In genomic region chr11:502288-503178, GRCh38 we compare ENCODE assay signal across 8 cellular contexts. TPM values are rescaled to one million over a fixed set of nuclear protein-coding genes. Genes with fewer than 3 reads are reported as not detected.
A peak's percentile ranks its signal among the peaks of the same experiment; 100 is the strongest.
DNase-seq lines count a peak whose midpoint lies in the region; ATAC-seq and TF ChIP-seq lines count a peak whose summit lies in the region.
"Had no signal": no experiment of that assay in that cellular context is flagged by ENCODE, and none has a peak within 500 bp of the region (broad histone marks: within the 10 kb centered on the region; RNA-seq: fewer than 3 reads in every experiment).

No MANE protein-coding gene starts in this region.

- intact Hi-C loops in ovary (cut with DNase I) (loop anchor here in 1 of 4 donors (10.0 kb wide), 1 partner anchor 48 kb away; the partner anchor contains the start of gene PTDSS2), PC-3 (cut with micrococcal nuclease) (no loop called here)

- no peak for TF ChIP-seq POLR2A in ovary (IDR thresholded peaks at IDR 0.05)

- POLR2A ChIA-PET in PC-3 (lab: Charles Lee; ENCODE audit: unreplicated experiment), result no interaction called here

- H3K79me2 ChIP-seq in PC-3 (ENCODE audit: low read length), result peaks cover 34% of the 10 kb centered on the region

- H3K4me2 ChIP-seq in PC-3 (ENCODE audit: low read length), result no peak overlapping the region

- H3F3A ChIP-seq in PC-3 (ENCODE audit: low read length, unreplicated experiment), result no peaks in the 10 kb centered on the region

- no peak for ATAC-seq in GM21423 (IDR thresholded peaks at IDR 0.05; ENCODE audit: unreplicated experiment)
- ATAC-seq in PC-3, result no peak

- peak overlapping the region; percentile 95 for H3K27ac ChIP-seq in angular gyrus (ENCODE audit: low read depth, low read length)
- H3K27ac ChIP-seq in ovary, result no peak overlapping the region
- H3K27ac ChIP-seq in PC-3 (ENCODE audit: low read length), result no peak overlapping the region

- BruUV-seq in PC-3 (replicated peaks; lab: Mats Ljungman, UMichigan), result no TSS peak

- peaks cover 9% of the 10 kb centered on the region for H3K4me1 ChIP-seq in ovary (ENCODE audit: insufficient read depth)
- H3K4me1 ChIP-seq in PC-3 (ENCODE audit: insufficient read depth, low read length), result peaks cover 12% of the 10 kb centered on the region

- TF ChIP-seq CTCF in ovary (IDR thresholded peaks at IDR 0.05), result no peak
- no peak for TF ChIP-seq CTCF in PC-3 (conservative IDR thresholded peaks at IDR 0.05; ENCODE audit: low read depth, low read length)

- H3K4me3 ChIP-seq in H7 (ENCODE audit: insufficient read depth, low read depth, low read length), result no peak overlapping the region
- H3K4me3 ChIP-seq in ovary, result no peak overlapping the region
- H3K4me3 ChIP-seq in PC-3 (ENCODE audit: low read length), result no peak overlapping the region

- WGBS in ovary, 3 donors, result 80 to 84% (median 81%) methylated on average over 8 to 10 of the region's 10 CpGs

- H3K9me2 ChIP-seq in PC-3 (replicated peaks; ENCODE audit: low read length), result no peaks in the 10 kb centered on the region

- CTCF ChIA-PET in PC-3 (lab: Charles Lee), result no interaction called here

- H3K27me3 ChIP-seq in H7 (ENCODE audit: control insufficient read depth, insufficient read depth, low read length) (no peaks in the 10 kb centered on the region), ovary (no peaks in the 10 kb centered on the region), PC-3 (ENCODE audit: low read length) (no peaks in the 10 kb centered on the region)

- DNase-seq in H7 (peak; percentile 58), ovary (peak in 3 of 5 donors; percentile 44 to 54 (median 45)), PC-3 (no peak), kidney glomerular epithelial cell (lab: John Stamatoyannopoulos, UW) (no peak)
- DNase-seq: immature natural killer cell, NCI-H2171 treated with DMSO at 0.1 percent for 48 hours had no signal

- H2AFZ ChIP-seq in PC-3 (ENCODE audit: low read length), result no peak overlapping the region

- H3K9me3 ChIP-seq in ovary (no peaks in the 10 kb centered on the region), PC-3 (ENCODE audit: low read length) (no peaks in the 10 kb centered on the region)

- H4K20me1 ChIP-seq in PC-3 (ENCODE audit: low read length), result no peaks in the 10 kb centered on the region

- TF ChIP-seq EP300 in ovary (IDR thresholded peaks at IDR 0.05), result no peak

- H3K9ac ChIP-seq in PC-3 (ENCODE audit: low read length), result no peak overlapping the region

- H3K36me3 ChIP-seq in H7 (replicated peaks; ENCODE audit: control insufficient read depth, insufficient read depth, low read length) (peaks cover 13% of the 10 kb centered on the region), ovary (no peaks in the 10 kb centered on the region), PC-3 (ENCODE audit: low read depth, low read length) (peaks cover 15% of the 10 kb centered on the region)

RNA-seq across cellular contexts. Expression of gene RNH1, which starts 4.5 kb away (rescaled TPM):
- total RNA-seq in H7 (2014; rRNA removed; shearing (Covaris generic)), result 98.9 and 104 TPM in 2 replicates
- total RNA-seq in ovary (100 to 1,000 TPM; 105 to 233 (median 169) TPM), PC-3 (2014; rRNA removed) (258 and 300 TPM in 2 replicates)
- polyA plus RNA-seq in ovary, result 100 to 1,000 TPM in 1 of 2 donors, 10 to 100 TPM in 1; 17.4 to 147 TPM

RNA-seq across cellular contexts. Expression of gene HRAS, which starts 32.8 kb away (rescaled TPM):
- 27.1 and 57.9 TPM in 2 replicates for total RNA-seq in H7 (2014; rRNA removed; shearing (Covaris generic))
- total RNA-seq in ovary (10 to 100 TPM; 21.3 to 49.6 (median 36.3) TPM), PC-3 (2014; rRNA removed) (128 and 167 TPM in 2 replicates)
- polyA plus RNA-seq in ovary, result 10 to 100 TPM in 1 of 2 donors, 1 to 10 TPM in 1; 4.3 to 38.0 TPM

RNA-seq across cellular contexts. Expression of gene LRRC56, which starts 34.8 kb away (rescaled TPM):
- 1.3 and 1.5 TPM in 2 replicates for total RNA-seq in H7 (2014; rRNA removed; shearing (Covaris generic))
- 1 to 10 TPM in 6 of 7 donors, under 1 TPM in 1; 0.60 to 6.2 (median 2.0) TPM for total RNA-seq in ovary
- 1 to 10 TPM in 1 of 2 donors, not detected in 1; 2.1 TPM for polyA plus RNA-seq in ovary
- 1.0 and 1.5 TPM in 2 replicates for total RNA-seq in PC-3 (2014; rRNA removed)

RNA-seq across cellular contexts. Expression of gene PTDSS2, which starts 52.5 kb away (rescaled TPM):
- 40.9 and 47.5 TPM in 2 replicates for total RNA-seq in H7 (2014; rRNA removed; shearing (Covaris generic))
- 10 to 100 TPM; 34.4 to 56.5 (median 42.7) TPM for total RNA-seq in ovary
- polyA plus RNA-seq in ovary, result 10 to 100 TPM; 17.1 to 38.6 TPM
- 53.0 and 91.0 TPM in 2 replicates for total RNA-seq in PC-3 (2014; rRNA removed)

RNA-seq across cellular contexts. Expression of gene LMNTD2, which starts 58.0 kb away (rescaled TPM):
- total RNA-seq in H7 (2014; rRNA removed; shearing (Covaris generic)), result 2.7 and 4.0 TPM in 2 replicates
- 1 to 10 TPM in 5 of 7 donors, under 1 TPM in 2; 0.70 to 7.6 (median 1.2) TPM for total RNA-seq in ovary
- 1 to 10 TPM in 1 of 2 donors, not detected in 1; 1.1 TPM for polyA plus RNA-seq in ovary
- total RNA-seq in PC-3 (2014; rRNA removed), result 1.4 and 2.4 TPM in 2 replicates

Comparison
In these comparisons a context has a peak if more than half of its experiments do, and no peak if none do; other contexts are left out.
1. DNase-seq: peak in H7 (single experiment) and ovary (3 of 5); none in PC-3 (single experiment) and kidney glomerular epithelial cell (single experiment).